30 cellular contexts compared by ENCODE assay signal in the genomic region with DNA sequence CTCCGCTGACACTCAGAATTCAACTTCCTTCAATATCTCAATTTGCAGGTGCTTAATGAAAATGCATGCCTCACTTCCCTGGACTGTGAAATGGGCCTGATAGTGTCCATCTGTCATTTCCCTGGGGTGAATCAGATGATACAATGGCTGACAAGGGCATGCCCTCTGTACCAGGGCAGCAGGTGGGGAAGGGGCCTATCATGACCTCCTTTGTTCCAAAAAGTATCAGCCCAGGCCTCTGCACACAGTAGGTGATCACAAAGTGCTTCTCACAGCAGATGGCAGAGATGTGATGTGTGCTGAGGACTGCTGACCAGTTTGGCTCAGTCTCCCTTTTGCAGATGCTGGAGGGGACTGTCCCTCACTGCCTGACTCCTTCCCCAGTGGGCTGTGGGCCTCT.
"Had no signal": no experiment of that assay in that cellular context is flagged by ENCODE, and none has a peak within 500 bp of the region (broad histone marks: within the 10 kb centered on the region; RNA-seq: fewer than 3 reads in every experiment).

No MANE protein-coding gene starts in this region.

- H3K36me3 ChIP-seq: ovary, spleen, stomach, thoracic aorta, thyroid gland, tibial nerve, upper lobe of right lung, uterus had no signal

- H3K9ac ChIP-seq: parathyroid adenoma had no signal

- H3K27me3 ChIP-seq: ovary, thyroid gland, upper lobe of right lung, uterus had no signal

- H3K4me1 Mint-ChIP-seq: naive thymus-derived CD8-positive, alpha-beta T cell; nephron progenitor cell; neural crest cell; stimulated activated memory B cell treated with anti-CD40 and anti-IgM and Interleukin-4, amounts not matched to agents 10 μg/mL and 1 μg/mL and 100 μg/mL, for 72 hours had no signal

- H3K27ac ChIP-seq: ovary, parathyroid adenoma, psoas muscle, skin epidermis, spleen, stomach, thoracic aorta, thyroid gland, tibial nerve, upper lobe of right lung, uterus had no signal

- ATAC-seq: naive thymus-derived CD8-positive, alpha-beta T cell; natural killer cell treated with Interleukin-12 subunit alpha and Interleukin-12 subunit beta and Interleukin-15 and Interleukin-18, amount 100 ng/mL, for 72 hours; psoas muscle; sciatic nerve; stimulated activated memory B cell treated with anti-CD40 and anti-IgM and Interleukin-4, amounts not matched to agents 10 μg/mL and 1 μg/mL and 100 μg/mL, for 72 hours; upper lobe of right lung had no signal

- H3K9me3 ChIP-seq: ovary, psoas muscle, spleen, stomach, thoracic aorta, thyroid gland, tibial nerve, upper lobe of right lung, uterus had no signal

- DNase-seq: naive B cell; naive thymus-derived CD8-positive, alpha-beta T cell; nephron progenitor cell; occipital lobe; ovary; right cardiac atrium; spleen; stimulated activated CD4-positive, alpha-beta T cell treated with anti-CD3 and anti-CD28 coated beads, Interleukin-12 subunit alpha, Interleukin-12 subunit beta, amount 100 ng/mL, for 4 hours; stimulated activated CD4-positive, alpha-beta T cell treated with anti-CD3 and anti-CD28 coated beads, Interleukin-1b, Interleukin-23, amount 100 ng/mL, for 48 hours; stimulated activated CD4-positive, alpha-beta T cell treated with anti-CD3 and anti-CD28 coated beads, Interleukin-4, amount 100 ng/mL, for 1 hour; stimulated activated CD4-positive, alpha-beta T cell treated with anti-CD3 and anti-CD28 coated beads, Interleukin-4, amount 100 ng/mL, for 4 hours; stimulated activated CD8-positive, alpha-beta memory T cell treated with anti-CD3 and anti-CD28 coated beads, Interleukin-4, amount 100 ng/mL, for 48 hours; stimulated activated naive CD4-positive, alpha-beta T cell treated with Interleukin-2 at 50 U/mL for 16 hours; stomach; thyroid gland; upper lobe of right lung; uterus had no signal

- H3K4me1 ChIP-seq: psoas muscle, spleen, stomach, thyroid gland, tibial nerve, upper lobe of right lung, uterus had no signal

- H3K4me3 ChIP-seq: ovary, psoas muscle, skin epidermis, smooth muscle cell, spleen, stomach, thoracic aorta, thyroid gland, tibial nerve, upper lobe of right lung, uterus had no signal

- H3K9me3 Mint-ChIP-seq: naive thymus-derived CD8-positive, alpha-beta T cell; natural killer cell treated with Interleukin-12 subunit alpha and Interleukin-12 subunit beta and Interleukin-15 and Interleukin-18, amount 100 ng/mL, for 72 hours; nephron progenitor cell; neural crest cell; stimulated activated memory B cell treated with anti-CD40 and anti-IgM and Interleukin-4, amounts not matched to agents 10 μg/mL and 1 μg/mL and 100 μg/mL, for 72 hours; stimulated activated naive CD8-positive, alpha-beta T cell treated with anti-CD3 and anti-CD28 coated beads, Interleukin-15, Interleukin-2, amounts not matched to agents 100 ng/mL and 50 ng/mL, for 24 hours; type B pancreatic cell had no signal

- H3K27ac Mint-ChIP-seq: naive thymus-derived CD8-positive, alpha-beta T cell; natural killer cell treated with Interleukin-12 subunit alpha and Interleukin-12 subunit beta and Interleukin-15 and Interleukin-18, amount 100 ng/mL, for 72 hours; nephron progenitor cell; progenitor cell of endocrine pancreas; stimulated activated memory B cell treated with anti-CD40 and anti-IgM and Interleukin-4, amounts not matched to agents 10 μg/mL and 1 μg/mL and 100 μg/mL, for 72 hours; stimulated activated naive CD8-positive, alpha-beta T cell treated with anti-CD3 and anti-CD28 coated beads, Interleukin-15, Interleukin-2, amounts not matched to agents 100 ng/mL and 50 ng/mL, for 24 hours; type B pancreatic cell had no signal

- H3K4me3 Mint-ChIP-seq: naive B cell; naive thymus-derived CD8-positive, alpha-beta T cell; natural killer cell treated with Interleukin-12 subunit alpha and Interleukin-12 subunit beta and Interleukin-15 and Interleukin-18, amount 100 ng/mL, for 72 hours; nephron progenitor cell; neural crest cell; stimulated activated memory B cell treated with anti-CD40 and anti-IgM and Interleukin-4, amounts not matched to agents 10 μg/mL and 1 μg/mL and 100 μg/mL, for 72 hours; stimulated activated naive CD8-positive, alpha-beta T cell treated with anti-CD3 and anti-CD28 coated beads, Interleukin-15, Interleukin-2, amounts not matched to agents 100 ng/mL and 50 ng/mL, for 24 hours; type B pancreatic cell had no signal

- H3K36me3 Mint-ChIP-seq: naive B cell; naive thymus-derived CD8-positive, alpha-beta T cell; natural killer cell treated with Interleukin-12 subunit alpha and Interleukin-12 subunit beta and Interleukin-15 and Interleukin-18, amount 100 ng/mL, for 72 hours; stimulated activated memory B cell treated with anti-CD40 and anti-IgM and Interleukin-4, amounts not matched to agents 10 μg/mL and 1 μg/mL and 100 μg/mL, for 72 hours; type B pancreatic cell had no signal

- H2AFZ ChIP-seq: parathyroid adenoma had no signal

- H3K4me2 ChIP-seq: smooth muscle cell had no signal
